Comparison of ENCODE assay signal across 23 cellular contexts in the genomic region with DNA sequence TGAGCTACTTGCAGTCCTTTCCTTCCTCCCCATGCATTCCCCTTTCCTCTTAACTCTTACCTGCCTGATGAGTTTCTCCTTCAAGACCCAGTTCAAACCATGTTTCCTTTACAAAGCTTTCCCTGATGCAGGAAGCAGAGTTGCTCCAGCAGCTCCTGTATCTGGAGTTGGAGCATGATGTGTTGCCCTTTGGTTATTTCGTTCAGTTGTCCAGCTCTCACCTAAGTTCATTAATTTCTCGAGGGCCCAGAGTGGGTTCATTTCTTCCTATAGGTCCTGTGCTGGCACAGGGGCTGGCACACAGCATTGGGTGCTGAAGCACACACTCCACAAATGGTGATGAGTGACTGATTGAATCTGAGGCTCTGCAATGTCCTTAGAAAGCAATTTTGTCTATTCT. TPM values are rescaled to one million over a fixed set of nuclear protein-coding genes. Genes with fewer than 3 reads are reported as not detected.
DNase-seq lines count a peak whose midpoint lies in the region; ATAC-seq, FAIRE-seq and TF ChIP-seq lines count a peak whose summit lies in the region.
"Had no signal": no experiment of that assay in that cellular context is flagged by ENCODE, and none has a peak within 500 bp of the region (broad histone marks: within the 10 kb centered on the region; RNA-seq: fewer than 3 reads in every experiment).

No MANE protein-coding gene starts in this region.

- H3K9me3 ChIP-seq in CD8-positive, alpha-beta memory T cell (ENCODE audit: low read length): no peaks in the 10 kb centered on the region
- H3K9me3 ChIP-seq in HEK293 (ENCODE audit: control insufficient read depth, insufficient read depth, low read depth, low read length): no peaks in the 10 kb centered on the region
- no peaks in the 10 kb centered on the region for H3K9me3 ChIP-seq in K562 (replicated peaks; ENCODE audit: control insufficient read depth, insufficient read depth, low read depth, low read length)
- no peaks in the 10 kb centered on the region for H3K9me3 ChIP-seq in gastrocnemius medialis

- TF ChIP-seq RAD21 in K562 (CRISPR knock-in tag; conservative IDR thresholded peaks at IDR 0.05 in 1 of 2, IDR thresholded peaks at IDR 0.05 in 1 of 2): no peak

- H3K79me2 ChIP-seq in K562 (ENCODE audit: control insufficient read depth, insufficient read depth, low read length): peaks cover 66% of the 10 kb centered on the region

- no peaks in the 10 kb centered on the region for H3K4me1 ChIP-seq in CD8-positive, alpha-beta memory T cell (ENCODE audit: insufficient read depth, low read length)
- H3K4me1 ChIP-seq in HEK293 (ENCODE audit: control insufficient read depth, insufficient read depth, low read length): peaks cover 3% of the 10 kb centered on the region; the same call in 1 of the 2 replicates
- peaks cover 41 to 90% of the 10 kb centered on the region in 2 experiments for H3K4me1 ChIP-seq in K562 (replicated peaks in 1 of 2; ENCODE audit: control insufficient read depth in 2 of 2, insufficient read depth in 2 of 2, low read length in 2 of 2)
- H3K4me1 ChIP-seq in gastrocnemius medialis: peaks cover 51 to 80% of the 10 kb centered on the region in 2 donors

- H3K4me1 Mint-ChIP-seq in CD8-positive, alpha-beta memory T cell: peaks cover 1 to 7% (median 5%) of the 10 kb centered on the region in 3 donors
- H3K4me1 Mint-ChIP-seq: B cell had no signal

- WGBS in K562 (ENCODE audit: insufficient coverage, low coverage, missing lambda C conversion rate): 45% methylated on average over 2 of the region's 2 CpGs

- CTCF ChIA-PET in CD8-positive, alpha-beta memory T cell (lab: Charles Lee): interaction anchor here (0.7 to 0.9 kb wide), 2 partner anchors 18 to 48 kb away, joined by 3 to 4 read pairs; no protein-coding TSS in a partner anchor
- CTCF ChIA-PET in HEK293 (lab: Yijun Ruan, JAX) (interaction anchor here (0.6 to 5.5 kb wide), 5 partner anchors 23 to 164 kb away, joined by 3 to 53 read pairs (median 6); no protein-coding TSS in a partner anchor), K562 (lab: Yijun Ruan, JAX; ENCODE audit: low intra/inter-chr PET ratio) (no interaction called here)

- peaks cover 0 to 13% of the 10 kb centered on the region in 2 donors for H3K27me3 Mint-ChIP-seq in CD8-positive, alpha-beta memory T cell

- DNase-seq in CD8-positive, alpha-beta memory T cell: no peak
- DNase-seq in K562 (ENCODE audit: extremely low read depth in 1 of 4, low spot score in 3 of 4) (no peak), gastrocnemius medialis (no peak), NCI-H2171 (lab: John Stamatoyannopoulos, UW) (no peak), substantia nigra (lab: John Stamatoyannopoulos, UW) (no peak)
- DNase-seq: CD8-positive, alpha-beta T cell; DMS79 treated with DMSO at 0.1 percent for 48 hours; GF-D8; Kasumi-1; NCI-H2029; NCI-H446 treated with DMSO at 0.1 percent for 48 hours; NCI-H526; NCI-H82; NK-92 treated with Interleukin-12 subunit alpha and Interleukin-12 subunit beta, amount 100 ng/mL, for 24 hours; SHP77 had no signal

- H3K9ac ChIP-seq in K562 (ENCODE audit: insufficient read depth in 1 of 2, low read depth in 2 of 2, low read length in 2 of 2): peak overlapping the region; percentile 31 to 62; a peak in 2 of 4 replicates

- in situ Hi-C loops in K562 (cut with MboI) (loop anchor here (5.0 kb wide), 1 partner anchor 47 kb away; no protein-coding TSS in a partner anchor), gastrocnemius medialis (cut with MboI; ENCODE audit: low sequenced_read_pairs in 4 of 4) (no loop called here)

- TF ChIP-seq CTCF in HEK293 (tag by site-specific recombination; IDR thresholded peaks at IDR 0.05) (no peak), K562 (IDR thresholded peaks at IDR 0.05 in 2 of 3, conservative IDR thresholded peaks at IDR 0.05 in 1 of 3; ENCODE audit: insufficient read depth in 2 of 3, low read depth in 1 of 3, low read length in 3 of 3) (no peak), gastrocnemius medialis (IDR thresholded peaks at IDR 0.05 in 4 of 5, conservative IDR thresholded peaks at IDR 0.05 in 1 of 5) (no peak)

- ATAC-seq in K562 (no peak), gastrocnemius medialis (no peak), GM18909 (IDR thresholded peaks at IDR 0.05; ENCODE audit: poor library complexity, unreplicated experiment) (no peak)
- ATAC-seq: CD8-positive, alpha-beta T cell; Panc1 had no signal

- POLR2A ChIA-PET in CD8-positive, alpha-beta memory T cell (lab: Charles Lee): interaction anchor here (0.7 kb wide), 1 partner anchor 83 kb away, joined by 10 read pairs; no protein-coding TSS in a partner anchor
- POLR2A ChIA-PET in HEK293 (lab: Yijun Ruan, JAX): no interaction called here
- POLR2A ChIA-PET in K562 (lab: Yijun Ruan, JAX): interaction anchor here (0.6 to 1.4 kb wide), 13 partner anchors 10 to 1856 kb away, joined by 3 to 7 read pairs (median 4); no protein-coding TSS in a partner anchor

- H3K4me3 Mint-ChIP-seq in CD8-positive, alpha-beta memory T cell: peak overlapping the region in 1 of 7 donors; percentile 38
- H3K4me3 Mint-ChIP-seq: B cell; CD8-positive, alpha-beta T cell had no signal

- BruUV-seq in K562 (replicated peaks; lab: Mats Ljungman, UMichigan): TSS peak; percentile 78

- no peaks in the 10 kb centered on the region for H3K9me3 Mint-ChIP-seq in CD8-positive, alpha-beta memory T cell
- H3K9me3 Mint-ChIP-seq: CD8-positive, alpha-beta T cell had no signal

- no peak for TF ChIP-seq EP300 in K562 (IDR thresholded peaks at IDR 0.05; ENCODE audit: low read length)

- peak overlapping the region; percentile 43 for H3K27ac ChIP-seq in CD8-positive, alpha-beta memory T cell (ENCODE audit: low read depth, low read length)
- no peak overlapping the region for H3K27ac ChIP-seq in HEK293 (ENCODE audit: extremely low read depth, low read depth, low read length)
- peak overlapping the region; percentile 68 for H3K27ac ChIP-seq in K562 (ENCODE audit: extremely low read depth, low read depth, low read length)
- H3K27ac ChIP-seq in gastrocnemius medialis: peak overlapping the region in 3 of 4 donors; percentile 26 to 69 (median 44)
- H3K27ac ChIP-seq in substantia nigra (ENCODE audit: low read depth, low read length, poor library complexity, severe bottlenecking): no peak overlapping the region
- H3K27ac ChIP-seq: C4-2B, HL-60, RWPE1 had no signal

- peak overlapping the region in 1 of 8 donors; percentile 20 for H3K27ac Mint-ChIP-seq in CD8-positive, alpha-beta memory T cell
- H3K27ac Mint-ChIP-seq: B cell; CD8-positive, alpha-beta T cell had no signal

- FAIRE-seq in K562 (lab: Jason Lieb, UNC): no peak
- FAIRE-seq: GM12891 had no signal

- H2AFZ ChIP-seq in K562 (ENCODE audit: low read depth, low read length): no peak overlapping the region

- H3K4me2 ChIP-seq in K562 (ENCODE audit: insufficient read depth, low read length): peak overlapping the region; percentile 40; the same call in 1 of the 2 replicates

- H3K4me3 ChIP-seq in CD8-positive, alpha-beta memory T cell (ENCODE audit: low read length): no peak overlapping the region
- H3K4me3 ChIP-seq in HEK293 (ENCODE audit: low read depth, low read length) (no peak overlapping the region), K562 (no peak overlapping the region), gastrocnemius medialis (no peak overlapping the region)

- TF ChIP-seq POLR2A in K562 (conservative IDR thresholded peaks at IDR 0.05) (no peak), gastrocnemius medialis (IDR thresholded peaks at IDR 0.05) (no peak)

- no peaks in the 10 kb centered on the region for H3K36me3 ChIP-seq in CD8-positive, alpha-beta memory T cell (ENCODE audit: insufficient read depth, low read length)
- H3K36me3 ChIP-seq in HEK293 (ENCODE audit: control insufficient read depth in 2 of 2, insufficient read depth in 1 of 2, low read length in 2 of 2): no peaks in the 10 kb centered on the region
- H3K36me3 ChIP-seq in K562 (ENCODE audit: control insufficient read depth, insufficient read depth, low read length): peaks cover 3% of the 10 kb centered on the region; the same call in 1 of the 3 replicates
- no peaks in the 10 kb centered on the region for H3K36me3 ChIP-seq in gastrocnemius medialis

- H3K9me1 ChIP-seq in K562 (ENCODE audit: control insufficient read depth, insufficient read depth, low read length): no peaks in the 10 kb centered on the region

- H3K27me3 ChIP-seq in CD8-positive, alpha-beta memory T cell (ENCODE audit: insufficient read depth, low read length, poor library complexity, severe bottlenecking): no peaks in the 10 kb centered on the region
- H3K27me3 ChIP-seq in K562 (ENCODE audit: control insufficient read depth in 2 of 2, insufficient read depth in 2 of 2, low read length in 2 of 2) (no peaks in the 10 kb centered on the region), gastrocnemius medialis (no peaks in the 10 kb centered on the region)

- no peaks in the 10 kb centered on the region for H4K20me1 ChIP-seq in K562 (replicated peaks; ENCODE audit: control insufficient read depth, insufficient read depth, low read length)

- H3K36me3 Mint-ChIP-seq in CD8-positive, alpha-beta memory T cell: peaks cover 0 to 1% (median 0%) of the 10 kb centered on the region in 3 donors
- H3K36me3 Mint-ChIP-seq: CD8-positive, alpha-beta T cell had no signal

- intact Hi-C loops in K562 (cut with micrococcal nuclease): loop anchor here (10.0 kb wide), 1 partner anchor 245 kb away; the partner anchor contains the start of gene SLC35F6
- intact Hi-C loops in gastrocnemius medialis (cut with DNase I; ENCODE audit: low total_unique reads): loop anchor here (2.0 kb wide), 1 partner anchor 31 kb away; no protein-coding TSS in a partner anchor

RNA-seq across cellular contexts. Expression of gene TMEM214, which starts 23.0 kb away (rescaled TPM):
- total RNA-seq in CD8-positive, alpha-beta memory T cell: 10 to 100 TPM; 67.6 to 71.7 TPM
- 36.3 TPM for polyA plus RNA-seq in CD8-positive, alpha-beta memory T cell
- total RNA-seq in K562 (2011; cell fraction: chromatin; rRNA removed; ENCODE audit: low replicate concordance): 364 and 807 TPM in 2 replicates
- total RNA-seq in K562 (2011; cell fraction: nucleolus; rRNA removed): 428 and 514 TPM in 2 replicates
- total RNA-seq in K562 (2011; cell fraction: nucleoplasm; rRNA removed): 376 and 406 TPM in 2 replicates
- total RNA-seq in K562 (2014; rRNA removed) (18.9 and 23.7 TPM in 2 replicates), K562 (2014; rRNA removed; fragmentation: Illumina TruSeq; extraction: Trizol) (31.0 and 34.3 TPM in 2 replicates), K562 (2015; rRNA removed; fragmentation: Illumina TruSeq; extraction: Trizol) (44.0 and 44.1 TPM in 2 replicates), K562 (2021) (78.5 and 79.6 TPM in 2 replicates), gastrocnemius medialis (10 to 100 TPM; 20.0 to 37.7 (median 24.9) TPM)
- polyA plus RNA-seq in K562 (2011; rRNA removed) (52.9 and 143 TPM in 2 replicates), K562 (2014; fragmentation: Illumina TruSeq; extraction: Trizol) (76.9 and 81.4 TPM in 2 replicates), K562 (2014; fragmentation: Nextera tagmentation; extraction: Ambion mirVana) (10 to 100 TPM; 11.4 to 14.8 TPM), K562 (2014; rRNA removed) (55.0 and 58.0 TPM in 2 replicates)
- polyA plus RNA-seq in K562 (2011; cell fraction: cytosol; rRNA removed): 146 and 165 TPM in 2 replicates
- 466 and 543 TPM in 2 replicates for polyA plus RNA-seq in K562 (2011; cell fraction: nucleus; rRNA removed)
- 57.3 and 151 TPM in 2 replicates for polyA plus RNA-seq in K562 (2012)
- 123 TPM in 2 replicates for polyA minus RNA-seq in K562 (2011; rRNA and poly(A)+ RNA removed)
- 96.4 and 118 TPM in 2 replicates for polyA minus RNA-seq in K562 (2011; cell fraction: cytosol; rRNA and poly(A)+ RNA removed)
- polyA minus RNA-seq in K562 (2011; cell fraction: nucleus; rRNA and poly(A)+ RNA removed): 142 and 264 TPM in 2 replicates

RNA-seq across cellular contexts. Expression of gene MAPRE3, which starts 39.3 kb away (rescaled TPM):
- total RNA-seq in CD8-positive, alpha-beta memory T cell: 1 to 10 TPM; 2.4 to 3.0 TPM
- polyA plus RNA-seq in CD8-positive, alpha-beta memory T cell: 2.0 TPM
- 103 and 194 TPM in 2 replicates for total RNA-seq in K562 (2011; cell fraction: chromatin; rRNA removed; ENCODE audit: low replicate concordance)
- 85.6 and 90.0 TPM in 2 replicates for total RNA-seq in K562 (2011; cell fraction: nucleolus; rRNA removed)
- 95.6 and 105 TPM in 2 replicates for total RNA-seq in K562 (2011; cell fraction: nucleoplasm; rRNA removed)
- total RNA-seq in K562 (2014; rRNA removed) (12.6 and 16.8 TPM in 2 replicates), K562 (2014; rRNA removed; fragmentation: Illumina TruSeq; extraction: Trizol) (10.0 and 10.8 TPM in 2 replicates), K562 (2015; rRNA removed; fragmentation: Illumina TruSeq; extraction: Trizol) (11.6 and 12.6 TPM in 2 replicates), K562 (2021) (26.7 and 29.8 TPM in 2 replicates), gastrocnemius medialis (10 to 100 TPM; 41.9 to 66.5 (median 53.9) TPM)
- polyA plus RNA-seq in K562 (2011; rRNA removed) (25.5 and 53.9 TPM in 2 replicates), K562 (2014; fragmentation: Illumina TruSeq; extraction: Trizol) (30.4 and 32.8 TPM in 2 replicates), K562 (2014; fragmentation: Nextera tagmentation; extraction: Ambion mirVana) (1 to 10 TPM in 1 of 2 experiments, under 1 TPM in 1; 0.70 to 1.1 TPM), K562 (2014; rRNA removed) (32.3 and 43.2 TPM in 2 replicates)
- 28.1 and 37.8 TPM in 2 replicates for polyA plus RNA-seq in K562 (2011; cell fraction: cytosol; rRNA removed)
- 274 and 277 TPM in 2 replicates for polyA plus RNA-seq in K562 (2011; cell fraction: nucleus; rRNA removed)
- 33.7 and 73.6 TPM in 2 replicates for polyA plus RNA-seq in K562 (2012)
- 17.6 and 23.6 TPM in 2 replicates for polyA minus RNA-seq in K562 (2011; rRNA and poly(A)+ RNA removed)
- polyA minus RNA-seq in K562 (2011; cell fraction: cytosol; rRNA and poly(A)+ RNA removed): 11.7 and 21.4 TPM in 2 replicates
- 20.3 and 37.2 TPM in 2 replicates for polyA minus RNA-seq in K562 (2011; cell fraction: nucleus; rRNA and poly(A)+ RNA removed)

RNA-seq across cellular contexts. Expression of gene AGBL5, which starts 41.8 kb away (rescaled TPM):
- 10 to 100 TPM; 16.0 to 17.3 TPM for total RNA-seq in CD8-positive, alpha-beta memory T cell
- 11.5 TPM for polyA plus RNA-seq in CD8-positive, alpha-beta memory T cell
- 40.2 and 80.6 TPM in 2 replicates for total RNA-seq in K562 (2011; cell fraction: chromatin; rRNA removed; ENCODE audit: low replicate concordance)
- 34.5 and 47.0 TPM in 2 replicates for total RNA-seq in K562 (2011; cell fraction: nucleolus; rRNA removed)
- 34.2 and 36.7 TPM in 2 replicates for total RNA-seq in K562 (2011; cell fraction: nucleoplasm; rRNA removed)
- total RNA-seq in K562 (2014; rRNA removed) (26.2 and 30.3 TPM in 2 replicates), K562 (2014; rRNA removed; fragmentation: Illumina TruSeq; extraction: Trizol) (25.8 and 26.4 TPM in 2 replicates), K562 (2015; rRNA removed; fragmentation: Illumina TruSeq; extraction: Trizol) (28.7 and 29.1 TPM in 2 replicates), K562 (2021) (37.6 and 40.3 TPM in 2 replicates), gastrocnemius medialis (1 to 10 TPM; 4.9 to 6.2 (median 5.7) TPM)
- polyA plus RNA-seq in K562 (2011; rRNA removed) (48.3 and 52.7 TPM in 2 replicates), K562 (2014; fragmentation: Illumina TruSeq; extraction: Trizol) (49.5 and 52.3 TPM in 2 replicates), K562 (2014; fragmentation: Nextera tagmentation; extraction: Ambion mirVana) (1 to 10 TPM; 3.3 to 6.3 TPM), K562 (2014; rRNA removed) (24.9 and 33.8 TPM in 2 replicates)
- polyA plus RNA-seq in K562 (2011; cell fraction: cytosol; rRNA removed): 61.4 and 68.7 TPM in 2 replicates
- 59.7 and 61.5 TPM in 2 replicates for polyA plus RNA-seq in K562 (2011; cell fraction: nucleus; rRNA removed)
- polyA plus RNA-seq in K562 (2012): 33.2 and 62.0 TPM in 2 replicates
- 42.1 and 50.9 TPM in 2 replicates for polyA minus RNA-seq in K562 (2011; rRNA and poly(A)+ RNA removed)
- polyA minus RNA-seq in K562 (2011; cell fraction: cytosol; rRNA and poly(A)+ RNA removed): 22.4 and 26.2 TPM in 2 replicates
- 20.7 and 27.2 TPM in 2 replicates for polyA minus RNA-seq in K562 (2011; cell fraction: nucleus; rRNA and poly(A)+ RNA removed)

Comparison
In these comparisons a context has a peak if more than half of its experiments do, and no peak if none do; other contexts are left out.
1. H3K27ac ChIP-seq: peak in CD8-positive, alpha-beta memory T cell (single experiment), K562 (single experiment) and gastrocnemius medialis (3 of 4); none in HEK293 (single experiment) and substantia nigra (single experiment).